ENCODE assay signal across 8 cellular contexts in genomic region chr1:29237906-29238600, GRCh38. TPM values are rescaled to one million over a fixed set of nuclear protein-coding genes. Genes with fewer than 3 reads are reported as not detected.
DNase-seq lines count a peak whose midpoint lies in the region; ATAC-seq and TF ChIP-seq lines count a peak whose summit lies in the region.

No MANE protein-coding gene starts in this region.

- peak overlapping the region; percentile 70; the same call in 1 of the 2 replicates for H3K18ac ChIP-seq in IMR-90 (ENCODE audit: low read depth, low read length)

- H3K27me3 ChIP-seq in BLaER1 (peaks cover 60% of the 10 kb centered on the region), IMR-90 (ENCODE audit: control insufficient read depth, insufficient read depth, low read length) (peaks cover 2% of the 10 kb centered on the region; the same call in 1 of the 2 replicates), body of pancreas (no peaks in the 10 kb centered on the region)

- DNase-seq in IMR-90 (no peak), body of pancreas (peak; percentile 35 to 67 (median 54)), islet precursor cell (peak; percentile 71), Ammon's horn (ENCODE audit: low spot score) (no peak), NCI-H1048 (lab: John Stamatoyannopoulos, UW) (no peak), NCI-H2107 treated with DMSO at 0.1 percent for 48 hours (lab: John Stamatoyannopoulos, UW; ENCODE audit: unreplicated experiment) (no peak)
- DNase-seq in stimulated activated effector memory CD8-positive, alpha-beta T cell treated with anti-CD3 and anti-CD28 coated beads, Interleukin-12 subunit alpha, Interleukin-12 subunit beta, amount 100 ng/mL, for 72 hours (ENCODE audit: low spot score in 2 of 2), result no peak

- TF ChIP-seq RAD21 in IMR-90 (IDR thresholded peaks at IDR 0.05; ENCODE audit: low read length), result no peak

- H4K20me1 ChIP-seq in BLaER1 (peaks cover 36% of the 10 kb centered on the region), IMR-90 (ENCODE audit: insufficient read depth, low read length) (no peaks in the 10 kb centered on the region)

- peak overlapping the region; percentile 66 for H3K4me3 Mint-ChIP-seq in stimulated activated effector memory CD8-positive, alpha-beta T cell treated with anti-CD3 and anti-CD28 coated beads, Interleukin-12 subunit alpha, Interleukin-12 subunit beta, amount 100 ng/mL, for 72 hours

- no peak overlapping the region for H2BK5ac ChIP-seq in IMR-90 (ENCODE audit: low read depth, low read length, poor library complexity, severe bottlenecking)

- H2AK9ac ChIP-seq in IMR-90 (replicated peaks; ENCODE audit: low read depth, low read length, poor library complexity), result no peak overlapping the region

- H3K4me3 ChIP-seq in BLaER1 (peak overlapping the region; percentile 68), IMR-90 (ENCODE audit: insufficient read depth, low read depth, low read length) (peak overlapping the region; percentile 61), body of pancreas (no peak overlapping the region)

- H3K4me1 Mint-ChIP-seq in stimulated activated effector memory CD8-positive, alpha-beta T cell treated with anti-CD3 and anti-CD28 coated beads, Interleukin-12 subunit alpha, Interleukin-12 subunit beta, amount 100 ng/mL, for 72 hours, result peaks cover 22% of the 10 kb centered on the region

- H3K56ac ChIP-seq in IMR-90 (ENCODE audit: extremely low read depth, insufficient read depth, low read length), result no peak overlapping the region

- H3K9ac ChIP-seq in BLaER1 (no peak overlapping the region), IMR-90 (ENCODE audit: low read depth, low read length) (peak overlapping the region; percentile 65)

- H3K79me1 ChIP-seq in IMR-90 (ENCODE audit: low read depth in 1 of 2, low read length in 2 of 2), result peaks cover 3 to 5% of the 10 kb centered on the region in 2 experiments; a peak in 2 of 4 replicates

- CTCF ChIA-PET in IMR-90 (lab: Yijun Ruan, JAX), result no interaction called here

- 0 out of 2 replicates have a peak overlapping the region, but pooled peaks have one; percentile 33 for H2AK5ac ChIP-seq in IMR-90 (ENCODE audit: low read depth, low read length)

- no peak for ATAC-seq in IMR-90 (ENCODE audit: low read depth)
- ATAC-seq in body of pancreas, result peak; percentile 15
- no peak for ATAC-seq in stimulated activated effector memory CD8-positive, alpha-beta T cell treated with anti-CD3 and anti-CD28 coated beads, Interleukin-12 subunit alpha, Interleukin-12 subunit beta, amount 100 ng/mL, for 72 hours

- peak overlapping the region; percentile 83; the same call in 1 of the 2 replicates for H3K23ac ChIP-seq in IMR-90 (ENCODE audit: low read depth, low read length)

- H3K9me3 Mint-ChIP-seq in stimulated activated effector memory CD8-positive, alpha-beta T cell treated with anti-CD3 and anti-CD28 coated beads, Interleukin-12 subunit alpha, Interleukin-12 subunit beta, amount 100 ng/mL, for 72 hours, result no peaks in the 10 kb centered on the region

- no peak overlapping the region for H4K91ac ChIP-seq in IMR-90 (ENCODE audit: insufficient read depth, low read depth, low read length)

- H3K4me2 ChIP-seq in BLaER1 (peak overlapping the region; percentile 95), IMR-90 (ENCODE audit: low read depth, low read length) (peak overlapping the region; percentile 92)

- H2BK20ac ChIP-seq in IMR-90 (ENCODE audit: low read depth, low read length), result no peak overlapping the region

- no TSS peak for BruUV-seq in IMR-90 (replicated peaks; lab: Mats Ljungman, UMichigan)

- dilution Hi-C loops in IMR-90 (cut with HindIII; ENCODE audit: low sequenced_read_pairs, unreplicated experiment), result no loop called here

- H3K36me3 ChIP-seq in BLaER1, result no peaks in the 10 kb centered on the region
- no peaks in the 10 kb centered on the region for H3K36me3 ChIP-seq in IMR-90 (ENCODE audit: control insufficient read depth, insufficient read depth, low read length)
- no peaks in the 10 kb centered on the region for H3K36me3 ChIP-seq in body of pancreas (replicated peaks in 1 of 2; ENCODE audit: insufficient read depth in 1 of 2, low read depth in 2 of 2)

- no peaks in the 10 kb centered on the region for H3K9me3 ChIP-seq in BLaER1
- no peaks in the 10 kb centered on the region for H3K9me3 ChIP-seq in IMR-90 (ENCODE audit: control insufficient read depth, insufficient read depth, low read length)
- H3K9me3 ChIP-seq in body of pancreas, result no peaks in the 10 kb centered on the region

- peaks cover 25% of the 10 kb centered on the region for H3K4me1 ChIP-seq in BLaER1
- H3K4me1 ChIP-seq in IMR-90 (ENCODE audit: control insufficient read depth, insufficient read depth, low read length), result peaks cover 12% of the 10 kb centered on the region
- H3K4me1 ChIP-seq in body of pancreas, result peaks cover 23% of the 10 kb centered on the region

- peak overlapping the region; percentile 70; the same call in 1 of the 2 replicates for H3K4ac ChIP-seq in IMR-90 (ENCODE audit: low read depth, low read length)

- WGBS in IMR-90 (ENCODE audit: extremely low coverage in 2 of 2, insufficient read length in 1 of 2), 2 experiments, result 33% methylated on average over 3 of the region's 84 CpGs; no CpG with 5 or more reads in 1 of the 2 experiments
- WGBS in body of pancreas, 2 donors, result 3 to 19% methylated on average over 7 to 78 of the region's 84 CpGs

- intact Hi-C loops in IMR-90 (cut with micrococcal nuclease), result loop anchor here (2.0 to 5.0 kb wide), 3 partner anchors 554 to 1471 kb away; no protein-coding TSS in a partner anchor
- intact Hi-C loops in body of pancreas (cut with DNase I), result no loop called here

- H3K27ac Mint-ChIP-seq in stimulated activated effector memory CD8-positive, alpha-beta T cell treated with anti-CD3 and anti-CD28 coated beads, Interleukin-12 subunit alpha, Interleukin-12 subunit beta, amount 100 ng/mL, for 72 hours, result no peak overlapping the region

- H3K36me3 Mint-ChIP-seq in stimulated activated effector memory CD8-positive, alpha-beta T cell treated with anti-CD3 and anti-CD28 coated beads, Interleukin-12 subunit alpha, Interleukin-12 subunit beta, amount 100 ng/mL, for 72 hours, result peaks cover 8% of the 10 kb centered on the region

- H3K27ac ChIP-seq in BLaER1 (no peak overlapping the region), IMR-90 (ENCODE audit: insufficient read depth, low read length) (no peak overlapping the region), body of pancreas (peak overlapping the region; percentile 59 to 74 (median 68))

- peak overlapping the region; percentile 95 for H4K5ac ChIP-seq in IMR-90 (ENCODE audit: low read depth, low read length)

- TF ChIP-seq CTCF in IMR-90 (conservative IDR thresholded peaks at IDR 0.05; ENCODE audit: low read depth, low read length) (no peak), body of pancreas (IDR thresholded peaks at IDR 0.05) (no peak)

- H3K9me1 ChIP-seq in IMR-90 (ENCODE audit: insufficient read depth, low read length), result 0 out of 2 replicates have a peak, but pooled peaks cover under 1% of the 10 kb centered on the region

- peak overlapping the region; percentile 98 for H2AFZ ChIP-seq in IMR-90 (replicated peaks; ENCODE audit: low read length, poor library complexity)

- peak overlapping the region; percentile 68; the same call in 1 of the 2 replicates for H3K14ac ChIP-seq in IMR-90 (replicated peaks; ENCODE audit: low read depth, low read length)

- POLR2A ChIA-PET in IMR-90 (lab: Charles Lee; ENCODE audit: unreplicated experiment), result no interaction called here

- TF ChIP-seq POLR2A in IMR-90 (IDR thresholded peaks at IDR 0.05; ENCODE audit: low read depth, low read length) (no peak), body of pancreas (IDR thresholded peaks at IDR 0.05) (no peak)

- peak overlapping the region; percentile 81 to 84 for H4K8ac ChIP-seq in IMR-90 (ENCODE audit: low read depth in 2 of 2, low read length in 2 of 2)

- in situ Hi-C loops in IMR-90 (cut with MboI; ENCODE audit: low sequenced_read_pairs), result loop anchor here (10.0 kb wide), 1 partner anchor 1477 kb away; no protein-coding TSS in a partner anchor

- 0 out of 2 replicates have a peak overlapping the region, but pooled peaks have one; percentile 40 for H2BK120ac ChIP-seq in IMR-90 (ENCODE audit: low read depth, low read length)

- no peak overlapping the region for H2BK15ac ChIP-seq in IMR-90 (ENCODE audit: low read depth, low read length)

TF ChIP-seq in IMR-90, 13 proteins besides CTCF, POLR2A, EP300 and RAD21 (continues in another document):
- TF ChIP-seq MXI1 (IDR thresholded peaks at IDR 0.05; ENCODE audit: borderline replicate concordance, low read depth, low read length), result no peak
- TF ChIP-seq BHLHE40 (IDR thresholded peaks at IDR 0.05; ENCODE audit: low read depth, low read length), result no peak
- TF ChIP-seq CHD1 (IDR thresholded peaks at IDR 0.05; ENCODE audit: low read depth, low read length), result no peak
- no peak for TF ChIP-seq RCOR1 (IDR thresholded peaks at IDR 0.05; ENCODE audit: insufficient replicate concordance, low read length)
- TF ChIP-seq RFX5 (IDR thresholded peaks at IDR 0.05; ENCODE audit: low read depth, low read length), result no peak
- no peak for TF ChIP-seq CEBPB (IDR thresholded peaks at IDR 0.05; ENCODE audit: low read depth, low read length)
- no peak for TF ChIP-seq MAFK (IDR thresholded peaks at IDR 0.05; ENCODE audit: low read depth, low read length)
- TF ChIP-seq, protein P1, sequence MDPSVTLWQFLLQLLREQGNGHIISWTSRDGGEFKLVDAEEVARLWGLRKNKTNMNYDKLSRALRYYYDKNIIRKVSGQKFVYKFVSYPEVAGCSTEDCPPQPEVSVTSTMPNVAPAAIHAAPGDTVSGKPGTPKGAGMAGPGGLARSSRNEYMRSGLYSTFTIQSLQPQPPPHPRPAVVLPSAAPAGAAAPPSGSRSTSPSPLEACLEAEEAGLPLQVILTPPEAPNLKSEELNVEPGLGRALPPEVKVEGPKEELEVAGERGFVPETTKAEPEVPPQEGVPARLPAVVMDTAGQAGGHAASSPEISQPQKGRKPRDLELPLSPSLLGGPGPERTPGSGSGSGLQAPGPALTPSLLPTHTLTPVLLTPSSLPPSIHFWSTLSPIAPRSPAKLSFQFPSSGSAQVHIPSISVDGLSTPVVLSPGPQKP (IDR thresholded peaks at IDR 0.05; ENCODE audit: borderline replicate concordance, low read depth, low read length), result no peak

RNA-seq across cellular contexts. Expression of gene PTPRU, which starts 1.7 kb away (rescaled TPM):
- total RNA-seq in IMR-90 (2012; rRNA removed), result 5.0 and 7.0 TPM in 2 replicates
- 10.7 and 10.8 TPM in 2 replicates for polyA plus RNA-seq in IMR-90 (2012; rRNA removed)
- polyA plus RNA-seq in IMR-90 (2012; cell fraction: cytosol; rRNA removed), result 12.3 and 16.6 TPM in 2 replicates
- polyA plus RNA-seq in IMR-90 (2012; cell fraction: nucleus; rRNA removed; ENCODE audit: low replicate concordance), result 18.5 and 56.4 TPM in 2 replicates
- total RNA-seq in body of pancreas, result 10 to 100 TPM; 24.1 to 40.2 TPM

RNA-seq across cellular contexts. Expression of gene MECR, which starts 7.3 kb away (rescaled TPM):
- total RNA-seq in IMR-90 (2012; rRNA removed), result 19.2 and 20.3 TPM in 2 replicates
- 24.8 and 38.1 TPM in 2 replicates for polyA plus RNA-seq in IMR-90 (2012; rRNA removed)
- polyA plus RNA-seq in IMR-90 (2012; cell fraction: cytosol; rRNA removed), result 15.9 and 19.6 TPM in 2 replicates
- 25.0 and 29.9 TPM in 2 replicates for polyA plus RNA-seq in IMR-90 (2012; cell fraction: nucleus; rRNA removed; ENCODE audit: low replicate concordance)
- 10 to 100 TPM; 10.6 to 30.7 TPM for total RNA-seq in body of pancreas

RNA-seq across cellular contexts. Expression of gene SRSF4, which starts 56.4 kb away (rescaled TPM):
- total RNA-seq in IMR-90 (2012; rRNA removed) (20.8 and 38.6 TPM in 2 replicates), body of pancreas (10 to 100 TPM; 50.3 to 58.3 TPM)
- 37.8 and 48.5 TPM in 2 replicates for polyA plus RNA-seq in IMR-90 (2012; rRNA removed)
- 20.4 and 21.2 TPM in 2 replicates for polyA plus RNA-seq in IMR-90 (2012; cell fraction: cytosol; rRNA removed)
- 75.0 and 295 TPM in 2 replicates for polyA plus RNA-seq in IMR-90 (2012; cell fraction: nucleus; rRNA removed; ENCODE audit: low replicate concordance)

Comparison
In these comparisons a context has a peak if more than half of its experiments do, and no peak if none do; other contexts are left out.
1. H3K27ac ChIP-seq: peak in body of pancreas (4 of 4); none in BLaER1 (single experiment) and IMR-90 (single experiment).
2. H3K4me3 ChIP-seq: peak in BLaER1 (single experiment) and IMR-90 (single experiment); none in body of pancreas (0 of 2).
3. DNase-seq: peak in body of pancreas (4 of 4) and islet precursor cell (single experiment); none in IMR-90 (single experiment), stimulated activated effector memory CD8-positive, alpha-beta T cell treated with anti-CD3 and anti-CD28 coated beads, Interleukin-12 subunit alpha, Interleukin-12 subunit beta, amount 100 ng/mL, for 72 hours (0 of 2), Ammon's horn (single experiment), NCI-H1048 (single experiment) and NCI-H2107 treated with DMSO at 0.1 percent for 48 hours (single experiment).